In the genomic region with DNA sequence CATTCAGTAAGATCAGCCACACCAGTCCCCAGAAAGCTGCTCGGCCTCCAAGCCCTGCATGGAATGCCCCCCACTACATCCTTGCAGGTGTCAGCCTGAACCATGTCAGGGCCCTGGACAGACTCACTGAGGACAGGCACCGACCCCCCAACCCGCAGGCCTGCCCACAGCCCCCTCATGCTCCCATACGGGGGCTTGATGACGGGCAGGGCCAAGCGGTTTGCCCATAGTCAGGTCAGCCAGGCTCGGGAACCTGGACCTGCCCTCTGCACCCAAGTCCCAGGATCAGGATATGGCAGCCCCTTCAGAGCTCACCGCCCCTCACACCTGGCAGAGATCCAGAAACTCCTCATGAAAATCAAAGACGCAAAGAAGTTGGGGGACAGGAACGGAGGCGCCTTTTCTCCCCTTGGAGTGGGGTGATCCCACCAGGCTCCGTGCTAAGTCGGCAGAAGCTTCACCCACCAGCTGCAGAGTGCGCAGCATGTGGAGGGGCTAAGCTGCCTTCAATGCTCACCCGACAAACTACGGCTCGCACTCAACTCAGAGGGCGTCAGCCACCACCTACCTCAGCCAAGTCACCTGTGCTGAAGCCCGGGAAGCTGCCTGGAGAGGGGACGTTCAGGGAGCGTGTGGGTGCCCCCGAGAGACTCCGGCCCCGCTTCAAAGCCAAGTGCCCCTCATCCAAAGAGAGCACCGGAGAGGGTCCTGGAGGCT, we compare ENCODE assay signal across 8 cellular contexts. TPM values are rescaled to one million over a fixed set of nuclear protein-coding genes. Genes with fewer than 3 reads are reported as not detected.
DNase-seq lines count a peak whose midpoint lies in the region; ATAC-seq and TF ChIP-seq lines count a peak whose summit lies in the region.
"Had no signal": no experiment of that assay in that cellular context is flagged by ENCODE, and none has a peak within 500 bp of the region (broad histone marks: within the 10 kb centered on the region; RNA-seq: fewer than 3 reads in every experiment).

No MANE protein-coding gene starts in this region.

- no peak for TF ChIP-seq POLR2A in vagina (IDR thresholded peaks at IDR 0.05)

- H3K9me3 ChIP-seq in PC-3 (ENCODE audit: low read length) (no peaks in the 10 kb centered on the region), vagina (no peaks in the 10 kb centered on the region)

- POLR2A ChIA-PET in PC-3 (lab: Charles Lee; ENCODE audit: unreplicated experiment), result interaction anchor here (0.9 kb wide), 1 partner anchor 36 kb away, joined by 20 read pairs; no protein-coding TSS in a partner anchor

- peaks cover 48% of the 10 kb centered on the region for H3K79me2 ChIP-seq in PC-3 (ENCODE audit: low read length)

- H3K36me3 ChIP-seq in PC-3 (ENCODE audit: low read depth, low read length) (no peaks in the 10 kb centered on the region), vagina (peaks cover 0 to 24% of the 10 kb centered on the region in 2 donors)

- CTCF ChIA-PET in PC-3 (lab: Charles Lee), result interaction anchor here (0.6 kb wide), 1 partner anchor 24 kb away, joined by 3 read pairs; no protein-coding TSS in a partner anchor

- peaks cover 4% of the 10 kb centered on the region; the same call in 1 of the 2 replicates for H4K20me1 ChIP-seq in PC-3 (ENCODE audit: low read length)

- TF ChIP-seq CTCF in PC-3 (conservative IDR thresholded peaks at IDR 0.05; ENCODE audit: low read depth, low read length), result no peak
- TF ChIP-seq CTCF in retinal pigment epithelial cell (conservative IDR thresholded peaks at IDR 0.05; ENCODE audit: low read depth, low read length), result no peak
- TF ChIP-seq CTCF in vagina (IDR thresholded peaks at IDR 0.05), result no peak

- no peaks in the 10 kb centered on the region for H3F3A ChIP-seq in PC-3 (ENCODE audit: low read length, unreplicated experiment)

- H3K27ac ChIP-seq in PC-3 (ENCODE audit: low read length), result peak overlapping the region; percentile 86
- peak overlapping the region; percentile 56 for H3K27ac ChIP-seq in epithelial cell of prostate
- H3K27ac ChIP-seq in vagina, result no peak overlapping the region

- intact Hi-C loops in PC-3 (cut with micrococcal nuclease), result no loop called here
- intact Hi-C loops in vagina (cut with DNase I), result no loop called here
- intact Hi-C loops in posterior vena cava (cut with DNase I), result no loop called here

- peak overlapping the region; percentile 91 for H3K9ac ChIP-seq in PC-3 (ENCODE audit: low read length)

- H3K4me2 ChIP-seq in PC-3 (ENCODE audit: low read length), result peak overlapping the region; percentile 97

- H3K4me3 ChIP-seq in PC-3 (ENCODE audit: low read length), result peak overlapping the region; percentile 87
- H3K4me3 ChIP-seq in retinal pigment epithelial cell (ENCODE audit: low read length), result peak overlapping the region; percentile 41
- peak overlapping the region in 1 of 2 donors; percentile 64 for H3K4me3 ChIP-seq in vagina

- ATAC-seq in GM18907 (IDR thresholded peaks at IDR 0.05; ENCODE audit: unreplicated experiment), result peak; percentile 4
- peak; percentile 7; the same call in 1 of the 2 replicates for ATAC-seq in PC-3
- no peak for ATAC-seq in GM18502 (IDR thresholded peaks at IDR 0.05; ENCODE audit: poor library complexity, unreplicated experiment)

- no peak overlapping the region for H2AFZ ChIP-seq in PC-3 (ENCODE audit: low read length)

- no peaks in the 10 kb centered on the region for H3K9me2 ChIP-seq in PC-3 (replicated peaks; ENCODE audit: low read length)

- H3K4me1 ChIP-seq in PC-3 (ENCODE audit: insufficient read depth, low read length) (peaks cover 13% of the 10 kb centered on the region), vagina (peaks cover 21% of the 10 kb centered on the region)

- DNase-seq in PC-3, result peak; percentile 2
- no peak for DNase-seq in epithelial cell of prostate (ENCODE audit: low read depth, low spot score)
- no peak for DNase-seq in retinal pigment epithelial cell (ENCODE audit: low read depth)
- no peak for DNase-seq in vagina (ENCODE audit: extremely low spot score in 2 of 2)
- no peak for DNase-seq in posterior vena cava (ENCODE audit: low spot score)
- DNase-seq: NCI-H526 treated with DMSO at 0.1 percent for 48 hours had no signal

- no peaks in the 10 kb centered on the region for H3K27me3 ChIP-seq in PC-3 (ENCODE audit: low read length)
- H3K27me3 ChIP-seq in vagina, result no peaks in the 10 kb centered on the region

- BruUV-seq in PC-3 (replicated peaks; lab: Mats Ljungman, UMichigan), result TSS peak; percentile 69

RNA-seq across cellular contexts. Expression of a gene that starts 26.5 kb away (rescaled TPM):
- total RNA-seq in PC-3 (2014; rRNA removed), result 36.0 and 36.3 TPM in 2 replicates
- 63.3 TPM for total RNA-seq in vagina
- 10 to 100 TPM; 48.4 to 55.6 TPM for total RNA-seq in posterior vena cava

RNA-seq across cellular contexts. Expression of a gene that starts 26.6 kb away (rescaled TPM):
- total RNA-seq in PC-3 (2014; rRNA removed) (117 and 142 TPM in 2 replicates), vagina (60.6 TPM), posterior vena cava (10 to 100 TPM; 40.4 to 40.7 TPM)

RNA-seq across cellular contexts. Expression of a gene that starts 36.3 kb away (rescaled TPM):
- total RNA-seq in PC-3 (2014; rRNA removed) (18.8 and 33.9 TPM in 2 replicates), vagina (32.9 TPM), posterior vena cava (10 to 100 TPM in 1 of 2 donors, 1 to 10 TPM in 1; 9.9 to 11.3 TPM)

RNA-seq across cellular contexts. Expression of a gene that starts 42.3 kb away (rescaled TPM):
- total RNA-seq in PC-3 (2014; rRNA removed) (27.0 and 33.2 TPM in 2 replicates), vagina (3.7 TPM), posterior vena cava (1 to 10 TPM; 8.9 to 9.9 TPM)

RNA-seq across cellular contexts. Expression of a gene that starts 44.8 kb away (rescaled TPM):
- total RNA-seq in PC-3 (2014; rRNA removed), result 13.1 and 18.2 TPM in 2 replicates
- total RNA-seq in vagina, result 4.2 TPM
- under 1 TPM; 0.24 to 0.56 TPM for total RNA-seq in posterior vena cava
